26 cellular contexts compared by ENCODE assay signal in genomic region chr19:49684983-49685553, GRCh38. TPM values are rescaled to one million over a fixed set of nuclear protein-coding genes. Genes with fewer than 3 reads are reported as not detected.
DNase-seq lines count a peak whose midpoint lies in the region; ATAC-seq and TF ChIP-seq lines count a peak whose summit lies in the region.
"Had no signal": no experiment of that assay in that cellular context is flagged by ENCODE, and none has a peak within 500 bp of the region (broad histone marks: within the 10 kb centered on the region; RNA-seq: fewer than 3 reads in every experiment).

No MANE protein-coding gene starts in this region.

- H3K79me1 ChIP-seq in mesenchymal stem cell (replicated peaks; ENCODE audit: low read length, poor library complexity, severe bottlenecking) = peaks cover 20% of the 10 kb centered on the region

- no peak overlapping the region for H2BK15ac ChIP-seq in mesenchymal stem cell (ENCODE audit: low read depth, poor library complexity, severe bottlenecking)

- H3K27me3 ChIP-seq in GM23338 (ENCODE audit: insufficient read depth) (no peaks in the 10 kb centered on the region), brain microvascular endothelial cell (replicated peaks) (no peaks in the 10 kb centered on the region), mesenchymal stem cell (ENCODE audit: control insufficient read depth in 1 of 2, insufficient read depth in 1 of 2, low read length in 2 of 2) (no peaks in the 10 kb centered on the region), tibial artery (peaks cover 0 to 3% of the 10 kb centered on the region in 2 donors)
- H3K27me3 ChIP-seq: ovary had no signal

- H3K4me1 Mint-ChIP-seq in Calu3 (ENCODE audit: low read depth, unreplicated experiment) = peaks cover 5% of the 10 kb centered on the region
- peaks cover 51% of the 10 kb centered on the region for H3K4me1 Mint-ChIP-seq in GM23338

- H2BK5ac ChIP-seq in mesenchymal stem cell (ENCODE audit: low read depth, low read length, poor library complexity, severe bottlenecking) = no peak overlapping the region

- H3K27me3 Mint-ChIP-seq in Calu3 (ENCODE audit: unreplicated experiment) (no peaks in the 10 kb centered on the region), GM23338 (ENCODE audit: insufficient read depth, low read depth, poor library complexity) (peaks cover 38% of the 10 kb centered on the region)
- H3K27me3 Mint-ChIP-seq: activated naive CD4-positive, alpha-beta T cell treated with anti-CD3 and anti-CD28 coated beads, Interleukin-2, amount 50 U/mL, for 24 hours had no signal

- H3K4me3 Mint-ChIP-seq in Calu3 (ENCODE audit: low read depth, unreplicated experiment) (no peak overlapping the region), GM23338 (peak overlapping the region; percentile 26; the same call in 1 of the 3 replicates)
- H3K4me3 Mint-ChIP-seq: activated CD8-positive, alpha-beta T cell treated with anti-CD3 and anti-CD28 coated beads, Interleukin-2, amount 10 ng/mL, durations not matched to agents 7 days and 5 days; activated naive CD4-positive, alpha-beta T cell treated with anti-CD3 and anti-CD28 coated beads, Interleukin-2, amount 50 U/mL, for 24 hours; natural killer cell; T-helper 1 cell treated with Interleukin-12 subunit alpha and Interleukin-12 subunit beta and Interleukin-4 antibody, amounts not matched to agents 30 μg/mL and 1 μg/mL, for 36 hours had no signal

- H3K9me3 ChIP-seq in mesenchymal stem cell (ENCODE audit: control insufficient read depth, low read length) = no peaks in the 10 kb centered on the region
- H3K9me3 ChIP-seq in tibial artery = no peaks in the 10 kb centered on the region
- H3K9me3 ChIP-seq in mucosa of descending colon = no peaks in the 10 kb centered on the region
- H3K9me3 ChIP-seq: BLaER1 treated with 17β-estradiol and CSF1 and Interleukin-3, amounts not matched to agents 10 nM and 100 nM; ovary had no signal

- H3K4ac ChIP-seq in mesenchymal stem cell (ENCODE audit: low read depth in 1 of 2, low read length in 2 of 2) = no peak overlapping the region

- no peak overlapping the region for H3K18ac ChIP-seq in mesenchymal stem cell (ENCODE audit: low read depth in 1 of 2, low read length in 2 of 2)

- H3K9me3 Mint-ChIP-seq in Calu3 (ENCODE audit: low read depth, unreplicated experiment) = no peaks in the 10 kb centered on the region
- no peaks in the 10 kb centered on the region; the same call in 2 of the 3 replicates for H3K9me3 Mint-ChIP-seq in GM23338
- H3K9me3 Mint-ChIP-seq: activated naive CD4-positive, alpha-beta T cell treated with anti-CD3 and anti-CD28 coated beads, Interleukin-2, amount 50 U/mL, for 24 hours; activated T-helper 2 cell treated with anti-CD3 and anti-CD28 coated beads, Interferon-gamma antibody, Interleukin-2, Interleukin-4, amounts not matched to agents 10 μg/mL and 5 μg/mL and 100 μg/mL, durations not matched to agents 14 hours and 24 hours and 36 hours; natural killer cell; T-helper 1 cell treated with Interleukin-12 subunit alpha and Interleukin-12 subunit beta and Interleukin-4 antibody, amounts not matched to agents 30 μg/mL and 1 μg/mL, for 36 hours had no signal

- H3K9me2 ChIP-seq in GM23338 (ENCODE audit: insufficient read depth) = no peaks in the 10 kb centered on the region

- peak overlapping the region; percentile 72 for H3K27ac ChIP-seq in GM23338 (ENCODE audit: low read depth)
- no peak overlapping the region for H3K27ac ChIP-seq in brain microvascular endothelial cell
- no peak overlapping the region for H3K27ac ChIP-seq in mesenchymal stem cell (ENCODE audit: low read length, poor library complexity, severe bottlenecking)
- no peak overlapping the region for H3K27ac ChIP-seq in tibial artery
- H3K27ac ChIP-seq: ovary, SK-N-MC had no signal

- H3K4me2 ChIP-seq in GM23338 (no peak overlapping the region), mesenchymal stem cell (ENCODE audit: low read length, poor library complexity, severe bottlenecking) (no peak overlapping the region)

- in situ Hi-C loops in brain microvascular endothelial cell (cut with HindIII; ENCODE audit: low pct_ligation_motif_present, low sequenced_read_pairs) = no loop called here

- H3K36me3 ChIP-seq in GM23338 (ENCODE audit: insufficient read depth) (peaks cover 44% of the 10 kb centered on the region), brain microvascular endothelial cell (replicated peaks) (peaks cover 45% of the 10 kb centered on the region), mesenchymal stem cell (ENCODE audit: control insufficient read depth in 1 of 2, insufficient read depth in 2 of 2, low read depth in 1 of 2, low read length in 2 of 2) (peaks cover 58 to 81% of the 10 kb centered on the region in 2 experiments), tibial artery (peaks cover 53 to 76% (median 70%) of the 10 kb centered on the region in 3 donors), mucosa of descending colon (ENCODE audit: low read depth) (no peaks in the 10 kb centered on the region)
- H3K36me3 ChIP-seq: ovary had no signal

- H3F3A ChIP-seq in GM23338 (replicated peaks; ENCODE audit: low read depth) = peaks cover 72% of the 10 kb centered on the region

- H4K8ac ChIP-seq in mesenchymal stem cell (ENCODE audit: low read length) = peak overlapping the region; percentile 27

- H2AFZ ChIP-seq in GM23338 (no peak overlapping the region), mesenchymal stem cell (ENCODE audit: low read depth, low read length) (no peak overlapping the region)

- no peak overlapping the region for H2BK12ac ChIP-seq in mesenchymal stem cell (ENCODE audit: low read length in 2 of 2)

- H3K23ac ChIP-seq in mesenchymal stem cell (ENCODE audit: low read length in 2 of 2) = no peak overlapping the region

- H2AK5ac ChIP-seq in mesenchymal stem cell (ENCODE audit: low read length, severe bottlenecking) = no peak overlapping the region

- peaks cover 55% of the 10 kb centered on the region for H4K20me1 ChIP-seq in GM23338 (replicated peaks; ENCODE audit: insufficient read depth)

- H3K4me3 ChIP-seq in GM23338 (no peak overlapping the region), brain microvascular endothelial cell (ENCODE audit: low read depth, low read length) (no peak overlapping the region), mesenchymal stem cell (ENCODE audit: insufficient read depth in 1 of 2, low read depth in 1 of 2, low read length in 2 of 2) (no peak overlapping the region), tibial artery (no peak overlapping the region), mucosa of descending colon (no peak overlapping the region)
- H3K4me3 ChIP-seq: BLaER1 treated with 17β-estradiol and CSF1 and Interleukin-3, amounts not matched to agents 10 nM and 100 nM; GM12878; ovary; SK-N-MC had no signal

- no peak overlapping the region for H4K91ac ChIP-seq in mesenchymal stem cell (ENCODE audit: low read length)

- H2BK120ac ChIP-seq in mesenchymal stem cell (ENCODE audit: low read depth, low read length) = no peak overlapping the region

- TF ChIP-seq CTCF in Calu3 (IDR thresholded peaks at IDR 0.05; ENCODE audit: unreplicated experiment) (no peak), GM23338 (conservative IDR thresholded peaks at IDR 0.05; ENCODE audit: low read depth in 2 of 2) (no peak), brain microvascular endothelial cell (IDR thresholded peaks at IDR 0.05; ENCODE audit: low read depth, low read length, missing control alignments) (peak; percentile 18), tibial artery (IDR thresholded peaks at IDR 0.05) (no peak), mucosa of descending colon (IDR thresholded peaks at IDR 0.05) (no peak)

- H3K79me2 ChIP-seq in GM23338 (replicated peaks; ENCODE audit: insufficient read depth) = peaks cover 38% of the 10 kb centered on the region

- no peak for ATAC-seq in GM23338
- ATAC-seq in mucosa of descending colon = no peak
- ATAC-seq: activated CD8-positive, alpha-beta T cell treated with anti-CD3 and anti-CD28 coated beads, Interleukin-2, amount 10 ng/mL, durations not matched to agents 7 days and 5 days; natural killer cell had no signal

- no peak overlapping the region for H3K14ac ChIP-seq in mesenchymal stem cell (ENCODE audit: low read length in 2 of 2)

- DNase-seq in Calu3 (no peak), GM23338 (ENCODE audit: low spot score) (no peak), brain microvascular endothelial cell (no peak), mesenchymal stem cell (no peak), tibial artery (no peak), T-helper 9 cell (no peak), mucosa of descending colon (no peak)
- DNase-seq in central memory CD4-positive, alpha-beta T cell = no peak
- DNase-seq: activated CD8-positive, alpha-beta T cell treated with anti-CD3 and anti-CD28 coated beads, Interleukin-2, amount 10 ng/mL, durations not matched to agents 7 days and 5 days; anterior cingulate cortex; COR-L47; kidney; natural killer cell; NCI-H1417 treated with DMSO at 0.1 percent for 48 hours; NCI-H2081 treated with DMSO at 0.1 percent for 48 hours; NCI-H345; NCI-H748 treated with DMSO at 0.1 percent for 48 hours; stimulated activated CD4-positive, alpha-beta T cell treated with anti-CD3 and anti-CD28 coated beads, Interleukin-2, amount 100 ng/mL, for 48 hours; substantia nigra had no signal

- CTCF ChIA-PET in Calu3 (lab: Charles Lee) = interaction anchor here (0.6 to 0.7 kb wide), 2 partner anchors 496 to 985 kb away, joined by 3 to 4 read pairs; no protein-coding TSS in a partner anchor

- H3K27ac Mint-ChIP-seq in Calu3 (ENCODE audit: unreplicated experiment) (peak overlapping the region; percentile 26), GM23338 (no peak overlapping the region)
- H3K27ac Mint-ChIP-seq: activated CD8-positive, alpha-beta T cell treated with anti-CD3 and anti-CD28 coated beads, Interleukin-2, amount 10 ng/mL, durations not matched to agents 7 days and 5 days; activated T-helper 2 cell treated with anti-CD3 and anti-CD28 coated beads, Interferon-gamma antibody, Interleukin-2, Interleukin-4, amounts not matched to agents 10 μg/mL and 5 μg/mL and 100 μg/mL, durations not matched to agents 14 hours and 24 hours and 36 hours had no signal

- intact Hi-C loops in Calu3 (cut with micrococcal nuclease; ENCODE audit: unreplicated experiment) (loop anchor here (5.0 kb wide), 1 partner anchor 113 kb away; no protein-coding TSS in a partner anchor), tibial artery (cut with DNase I; ENCODE audit: low total_unique reads) (no loop called here), mucosa of descending colon (cut with DNase I, micrococcal nuclease) (loop anchor here in 1 of 2 donors (10.0 kb wide), 1 partner anchor 100 kb away; the partner anchor contains the start of genes NOSIP and PRRG2)

- no peak overlapping the region for H3K9ac ChIP-seq in mesenchymal stem cell (ENCODE audit: low read length)

- BruUV-seq in Calu3 (replicated peaks; lab: Mats Ljungman, UMichigan) = no TSS peak

- H3K36me3 Mint-ChIP-seq in Calu3 (ENCODE audit: insufficient read depth, unreplicated experiment) (peaks cover 94% of the 10 kb centered on the region), GM23338 (ENCODE audit: low read depth) (peaks cover 70% of the 10 kb centered on the region)
- H3K36me3 Mint-ChIP-seq: natural killer cell had no signal

- H3K4me1 ChIP-seq in GM23338 (ENCODE audit: insufficient read depth) = peaks cover 28% of the 10 kb centered on the region
- H3K4me1 ChIP-seq in mesenchymal stem cell (ENCODE audit: control insufficient read depth, insufficient read depth, low read depth, low read length) = peaks cover 20% of the 10 kb centered on the region
- H3K4me1 ChIP-seq in tibial artery = peaks cover 0 to 24% (median 20%) of the 10 kb centered on the region in 4 donors
- peaks cover 18% of the 10 kb centered on the region for H3K4me1 ChIP-seq in mucosa of descending colon (ENCODE audit: low read depth)

- 95% methylated on average over 13 of the region's 13 CpGs for WGBS in mesenchymal stem cell

RNA-seq across cellular contexts. Expression of gene ADM5, which starts 4.3 kb away (rescaled TPM):
- total RNA-seq in Calu3 (2022) (17.0 and 18.5 TPM in 2 replicates), mucosa of descending colon (1 to 10 TPM in 2 of 3 donors, under 1 TPM in 1; 0.69 to 1.3 (median 1.2) TPM)
- total RNA-seq in GM23338 (2014; rRNA removed; shearing (Covaris generic)) = 3.1 and 5.7 TPM in 2 replicates
- 2.6 and 2.8 TPM in 2 replicates for polyA plus RNA-seq in GM23338 (2016; fragmentation: Nextera tagmentation; extraction: Ambion mirVana)
- 0.68 TPM for polyA plus RNA-seq in mesenchymal stem cell (2013, experiment 1 of 2)
- polyA plus RNA-seq in mesenchymal stem cell (2013, experiment 2 of 2) = 0.44 TPM

RNA-seq across cellular contexts. Expression of gene CPT1C, which starts 5.8 kb away (rescaled TPM):
- total RNA-seq in Calu3 (2022) = 0.57 and 1.4 TPM in 2 replicates
- 46.8 and 63.4 TPM in 2 replicates for total RNA-seq in GM23338 (2014; rRNA removed; shearing (Covaris generic))
- 77.3 and 79.3 TPM in 2 replicates for polyA plus RNA-seq in GM23338 (2016; fragmentation: Nextera tagmentation; extraction: Ambion mirVana)
- 24.1 TPM for polyA plus RNA-seq in mesenchymal stem cell (2013, experiment 1 of 2)
- polyA plus RNA-seq in mesenchymal stem cell (2013, experiment 2 of 2) = 23.0 TPM
- total RNA-seq in mucosa of descending colon = 1 to 10 TPM; 1.9 to 7.6 (median 2.2) TPM

RNA-seq across cellular contexts. Expression of gene PRMT1, which starts 8.0 kb away (rescaled TPM):
- total RNA-seq in Calu3 (2022) = 350 and 369 TPM in 2 replicates
- total RNA-seq in GM23338 (2014; rRNA removed; shearing (Covaris generic)) = 700 and 762 TPM in 2 replicates
- 587 and 590 TPM in 2 replicates for polyA plus RNA-seq in GM23338 (2016; fragmentation: Nextera tagmentation; extraction: Ambion mirVana)
- 111 TPM for polyA plus RNA-seq in mesenchymal stem cell (2013, experiment 1 of 2)
- 103 TPM for polyA plus RNA-seq in mesenchymal stem cell (2013, experiment 2 of 2)
- total RNA-seq in mucosa of descending colon = 100 to 1,000 TPM in 1 of 3 donors, 10 to 100 TPM in 2; 68.1 to 101 (median 94.8) TPM

RNA-seq across cellular contexts. Expression of gene BCL2L12, which starts 19.3 kb away (rescaled TPM):
- total RNA-seq in Calu3 (2022) = 66.5 and 70.8 TPM in 2 replicates
- total RNA-seq in GM23338 (2014; rRNA removed; shearing (Covaris generic)) = 30.6 and 61.3 TPM in 2 replicates
- 102 and 114 TPM in 2 replicates for polyA plus RNA-seq in GM23338 (2016; fragmentation: Nextera tagmentation; extraction: Ambion mirVana)
- 20.5 TPM for polyA plus RNA-seq in mesenchymal stem cell (2013, experiment 1 of 2)
- 20.9 TPM for polyA plus RNA-seq in mesenchymal stem cell (2013, experiment 2 of 2)
- total RNA-seq in mucosa of descending colon = 10 to 100 TPM in 2 of 3 donors, 1 to 10 TPM in 1; 9.6 to 20.8 (median 16.3) TPM

RNA-seq across cellular contexts. Expression of gene IRF3, which starts 19.4 kb away (rescaled TPM):
- total RNA-seq in Calu3 (2022) = 189 and 191 TPM in 2 replicates
- 89.3 and 164 TPM in 2 replicates for total RNA-seq in GM23338 (2014; rRNA removed; shearing (Covaris generic))
- polyA plus RNA-seq in GM23338 (2016; fragmentation: Nextera tagmentation; extraction: Ambion mirVana) = 57.4 and 72.4 TPM in 2 replicates
- polyA plus RNA-seq in mesenchymal stem cell (2013, experiment 1 of 2) = 73.1 TPM
- 76.3 TPM for polyA plus RNA-seq in mesenchymal stem cell (2013, experiment 2 of 2)
- total RNA-seq in mucosa of descending colon = 100 to 1,000 TPM in 1 of 3 donors, 10 to 100 TPM in 2; 76.1 to 119 (median 90.1) TPM
